ENCODE assay signal across 13 cellular contexts in the genomic region with DNA sequence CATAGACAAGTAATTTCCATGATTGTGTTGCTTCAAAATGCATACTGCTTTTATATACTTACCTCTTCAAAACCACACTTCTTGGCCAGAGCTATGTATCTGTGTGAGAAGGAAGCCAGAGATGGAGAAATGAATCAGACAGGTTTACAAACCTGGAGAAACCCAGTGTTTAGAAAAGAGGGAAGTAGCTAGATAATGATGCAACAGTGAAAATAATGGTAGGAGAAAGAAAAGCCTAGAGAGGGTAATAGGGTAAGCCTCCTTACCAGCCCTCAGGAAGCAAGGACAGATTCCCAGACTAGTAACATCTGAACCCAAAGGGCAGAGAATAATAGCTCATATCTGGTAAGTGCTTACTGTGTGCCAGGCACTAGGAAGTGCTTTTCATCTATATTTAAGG.
"Had no signal": no experiment of that assay in that cellular context is flagged by ENCODE, and none has a peak within 500 bp of the region (broad histone marks: within the 10 kb centered on the region; RNA-seq: fewer than 3 reads in every experiment).

No MANE protein-coding gene starts in this region.

- H3K27ac Mint-ChIP-seq: activated B cell treated with CpG ODN at 0.5 μM for 24 hours; stimulated activated effector memory CD8-positive, alpha-beta T cell treated with anti-CD3 and anti-CD28 coated beads, Interleukin-12 subunit alpha, Interleukin-12 subunit beta, amount 100 ng/mL, for 72 hours had no signal

- DNase-seq: activated B cell treated with CpG ODN at 0.5 μM for 24 hours; activated CD4-positive, alpha-beta T cell treated with anti-CD3 and anti-CD28 coated beads, Interleukin-2, amount 50 U/mL, for 1 hour; activated CD8-positive, alpha-beta memory T cell treated with anti-CD3 and anti-CD28 coated beads for 24 hours; activated naive CD4-positive, alpha-beta T cell treated with Interleukin-2 at 50 U/mL for 16 hours; anterior cingulate cortex; stimulated activated CD4-positive, alpha-beta T cell treated with anti-CD3 and anti-CD28 coated beads, Interleukin-12 subunit alpha, Interleukin-12 subunit beta, amount 100 ng/mL, for 4 hours; stimulated activated CD4-positive, alpha-beta T cell treated with anti-CD3 and anti-CD28 coated beads, Interleukin-2, amount 100 ng/mL, for 24 hours; upper lobe of right lung had no signal

- H3K4me1 Mint-ChIP-seq: activated B cell treated with CpG ODN at 0.5 μM for 24 hours; stimulated activated effector memory CD8-positive, alpha-beta T cell treated with anti-CD3 and anti-CD28 coated beads, Interleukin-12 subunit alpha, Interleukin-12 subunit beta, amount 100 ng/mL, for 72 hours had no signal

- H3K4me1 ChIP-seq: parathyroid adenoma had no signal

- H3K79me2 ChIP-seq: parathyroid adenoma had no signal

- H3K4me3 ChIP-seq: thoracic aorta, upper lobe of right lung had no signal

- H2AFZ ChIP-seq: parathyroid adenoma had no signal

- H3K9me3 ChIP-seq: thoracic aorta, upper lobe of right lung had no signal

- H3K27me3 Mint-ChIP-seq: activated B cell treated with CpG ODN at 0.5 μM for 24 hours had no signal

- H3K4me3 Mint-ChIP-seq: activated B cell treated with CpG ODN at 0.5 μM for 24 hours; neural crest cell; stimulated activated effector memory CD8-positive, alpha-beta T cell treated with anti-CD3 and anti-CD28 coated beads, Interleukin-12 subunit alpha, Interleukin-12 subunit beta, amount 100 ng/mL, for 72 hours had no signal

- H3K36me3 Mint-ChIP-seq: stimulated activated effector memory CD8-positive, alpha-beta T cell treated with anti-CD3 and anti-CD28 coated beads, Interleukin-12 subunit alpha, Interleukin-12 subunit beta, amount 100 ng/mL, for 72 hours had no signal

- H3K9ac ChIP-seq: parathyroid adenoma had no signal

- H3K27ac ChIP-seq: parathyroid adenoma, thoracic aorta, upper lobe of right lung had no signal

- ATAC-seq: left lobe of liver; stimulated activated effector memory CD8-positive, alpha-beta T cell treated with anti-CD3 and anti-CD28 coated beads, Interleukin-12 subunit alpha, Interleukin-12 subunit beta, amount 100 ng/mL, for 72 hours had no signal

- H3K36me3 ChIP-seq: thoracic aorta, upper lobe of right lung had no signal

- H3K27me3 ChIP-seq: upper lobe of right lung had no signal
